ENCODE assay signal across 4 cellular contexts in the genomic region with DNA sequence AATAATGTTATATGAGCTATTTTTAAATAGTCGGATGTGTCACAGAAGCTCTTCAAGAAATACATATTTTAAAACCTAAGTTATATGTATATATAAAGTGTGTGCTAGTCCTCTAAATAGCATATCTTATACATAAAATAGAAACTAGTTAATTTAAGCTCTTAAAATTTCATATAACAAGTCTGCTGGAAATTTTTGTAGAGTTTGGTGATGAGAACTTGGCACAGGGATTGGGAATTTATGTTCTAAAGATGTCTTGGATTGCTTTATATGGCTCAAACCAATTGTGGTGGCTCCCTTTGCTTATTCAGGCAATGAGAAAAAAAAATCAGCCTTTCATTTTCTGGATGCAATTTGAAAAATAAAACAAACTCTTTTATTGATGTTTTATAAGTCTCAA.
"Had no signal": no experiment of that assay in that cellular context is flagged by ENCODE, and none has a peak within 500 bp of the region (broad histone marks: within the 10 kb centered on the region; RNA-seq: fewer than 3 reads in every experiment).

No MANE protein-coding gene starts in this region.

- ATAC-seq: GM23338 had no signal

- H2AFZ ChIP-seq: GM23338 had no signal

- DNase-seq: H9, HCEC 1CT, IMR-90 had no signal

- H3K4me3 ChIP-seq: GM23338 had no signal

- H3K4me2 ChIP-seq: GM23338 had no signal
